In the genomic region with DNA sequence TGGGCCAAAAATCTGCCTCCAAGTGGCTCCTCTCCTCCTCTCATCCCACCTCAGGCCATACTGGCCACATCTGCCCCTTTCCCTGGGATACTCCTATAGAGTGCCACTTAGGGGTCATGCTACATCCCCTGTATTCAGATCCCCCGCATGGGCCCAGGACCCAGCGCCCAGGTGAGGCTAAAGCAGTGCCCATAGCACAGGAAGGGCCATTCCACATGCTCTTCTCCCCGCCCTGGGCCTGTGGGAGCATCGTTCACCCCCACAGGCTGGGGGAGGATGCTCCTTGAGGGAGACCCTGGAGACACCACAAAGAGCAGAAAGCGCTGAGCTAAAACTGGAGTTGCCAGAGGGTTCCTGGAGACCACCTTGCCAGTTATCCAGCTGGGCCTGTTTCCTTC, we compare ENCODE assay signal across 1 cellular context.
TF ChIP-seq lines count a peak whose summit lies in the region.

No MANE protein-coding gene starts in this region.

TF ChIP-seq in K562, 482 proteins besides CTCF, POLR2A, EP300 and RAD21:
- TF ChIP-seq, protein P1, sequence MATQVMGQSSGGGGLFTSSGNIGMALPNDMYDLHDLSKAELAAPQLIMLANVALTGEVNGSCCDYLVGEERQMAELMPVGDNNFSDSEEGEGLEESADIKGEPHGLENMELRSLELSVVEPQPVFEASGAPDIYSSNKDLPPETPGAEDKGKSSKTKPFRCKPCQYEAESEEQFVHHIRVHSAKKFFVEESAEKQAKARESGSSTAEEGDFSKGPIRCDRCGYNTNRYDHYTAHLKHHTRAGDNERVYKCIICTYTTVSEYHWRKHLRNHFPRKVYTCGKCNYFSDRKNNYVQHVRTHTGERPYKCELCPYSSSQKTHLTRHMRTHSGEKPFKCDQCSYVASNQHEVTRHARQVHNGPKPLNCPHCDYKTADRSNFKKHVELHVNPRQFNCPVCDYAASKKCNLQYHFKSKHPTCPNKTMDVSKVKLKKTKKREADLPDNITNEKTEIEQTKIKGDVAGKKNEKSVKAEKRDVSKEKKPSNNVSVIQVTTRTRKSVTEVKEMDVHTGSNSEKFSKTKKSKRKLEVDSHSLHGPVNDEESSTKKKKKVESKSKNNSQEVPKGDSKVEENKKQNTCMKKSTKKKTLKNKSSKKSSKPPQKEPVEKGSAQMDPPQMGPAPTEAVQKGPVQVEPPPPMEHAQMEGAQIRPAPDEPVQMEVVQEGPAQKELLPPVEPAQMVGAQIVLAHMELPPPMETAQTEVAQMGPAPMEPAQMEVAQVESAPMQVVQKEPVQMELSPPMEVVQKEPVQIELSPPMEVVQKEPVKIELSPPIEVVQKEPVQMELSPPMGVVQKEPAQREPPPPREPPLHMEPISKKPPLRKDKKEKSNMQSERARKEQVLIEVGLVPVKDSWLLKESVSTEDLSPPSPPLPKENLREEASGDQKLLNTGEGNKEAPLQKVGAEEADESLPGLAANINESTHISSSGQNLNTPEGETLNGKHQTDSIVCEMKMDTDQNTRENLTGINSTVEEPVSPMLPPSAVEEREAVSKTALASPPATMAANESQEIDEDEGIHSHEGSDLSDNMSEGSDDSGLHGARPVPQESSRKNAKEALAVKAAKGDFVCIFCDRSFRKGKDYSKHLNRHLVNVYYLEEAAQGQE (CRISPR knock-in tag; IDR thresholded peaks at IDR 0.05; ENCODE audit: low read depth), result no peak
- TF ChIP-seq PHB2 (IDR thresholded peaks at IDR 0.05; ENCODE audit: low read depth) (no peak), ZBED1 (IDR thresholded peaks at IDR 0.05) (no peak)
